Comparison of ENCODE assay signal across 8 cellular contexts in genomic region chr1:16367258-16367967, GRCh38. TPM values are rescaled to one million over a fixed set of nuclear protein-coding genes. Genes with fewer than 3 reads are reported as not detected.
DNase-seq lines count a peak whose midpoint lies in the region; ATAC-seq and TF ChIP-seq lines count a peak whose summit lies in the region.

No MANE protein-coding gene starts in this region.

- peaks cover 43% of the 10 kb centered on the region for H3K4me1 Mint-ChIP-seq in activated naive CD8-positive, alpha-beta T cell (ENCODE audit: low read depth)

- H4K20me1 ChIP-seq in DOHH2 (ENCODE audit: control insufficient read depth, insufficient read depth, low read depth, low read length) = peaks cover 13% of the 10 kb centered on the region

- H3K4me3 ChIP-seq in DOHH2 (ENCODE audit: low read length) (peak overlapping the region; percentile 95), trophoblast cell (ENCODE audit: low read depth, low read length) (peak overlapping the region; percentile 90), transverse colon (peak overlapping the region; percentile 62 to 90 (median 73))
- H3K4me3 ChIP-seq in Jurkat, Clone E6-1 (ENCODE audit: low read length) = peak overlapping the region; percentile 94

- intact Hi-C loops in Right ventricle myocardium superior (cut with DNase I) = no loop called here
- intact Hi-C loops in transverse colon (cut with DNase I; ENCODE audit: low total_unique reads) = loop anchor here (10.0 kb wide), 1 partner anchor 293 kb away; the partner anchor contains the start of gene FAM131C

- H2BK120ac ChIP-seq in trophoblast cell (ENCODE audit: insufficient read depth, low read length, poor library complexity) = peak overlapping the region; percentile 85

- no peak for TF ChIP-seq EP300 in transverse colon (IDR thresholded peaks at IDR 0.05; ENCODE audit: low read depth)

- H3K27me3 Mint-ChIP-seq in activated naive CD8-positive, alpha-beta T cell = no peaks in the 10 kb centered on the region

- no peak overlapping the region for H2BK12ac ChIP-seq in trophoblast cell (ENCODE audit: low read length)

- no peak for DNase-seq in Jurkat, Clone E6-1 (ENCODE audit: low read depth, low spot score)
- DNase-seq in SK-MEL-5 (ENCODE audit: low read depth, low spot score) (peak; percentile 77), Right ventricle myocardium superior (peak; percentile 87), trophoblast cell (peak; percentile 78 to 87), transverse colon (peak; percentile 86)

- no peaks in the 10 kb centered on the region for H3K9me3 Mint-ChIP-seq in activated naive CD8-positive, alpha-beta T cell (ENCODE audit: low read depth)

- TF ChIP-seq CTCF in DOHH2 (IDR thresholded peaks at IDR 0.05; ENCODE audit: low read depth, low read length, poor library complexity, severe bottlenecking) = peak; percentile 29
- TF ChIP-seq CTCF in transverse colon (IDR thresholded peaks at IDR 0.05) = peak in 1 of 5 experiments; percentile 2

- H3K14ac ChIP-seq in trophoblast cell (ENCODE audit: low read length) = peak overlapping the region; percentile 94

- H3K23ac ChIP-seq in trophoblast cell (ENCODE audit: low read length) = no peak overlapping the region

- H3K9ac ChIP-seq in trophoblast cell (ENCODE audit: low read length) = peak overlapping the region; percentile 91

- H2AK5ac ChIP-seq in trophoblast cell (ENCODE audit: low read length) = no peak overlapping the region

- H2AFZ ChIP-seq in trophoblast cell (ENCODE audit: insufficient read depth, low read length, poor library complexity) = peak overlapping the region; percentile 95

- no peaks in the 10 kb centered on the region for H3K9me3 ChIP-seq in DOHH2 (ENCODE audit: control insufficient read depth, insufficient read depth, low read length)
- no peaks in the 10 kb centered on the region for H3K9me3 ChIP-seq in trophoblast cell (ENCODE audit: insufficient read depth, low read depth, low read length)
- H3K9me3 ChIP-seq in transverse colon = no peaks in the 10 kb centered on the region

- in situ Hi-C loops in SK-MEL-5 (cut with HindIII; ENCODE audit: low pct_unique_long_range_greater_than_20kb, low sequenced_read_pairs) (no loop called here), transverse colon (cut with MboI; ENCODE audit: low pct_ligation_motif_present in 1 of 4, low pct_unique_long_range_greater_than_20kb in 1 of 4, low sequenced_read_pairs in 3 of 4) (loop anchor here in 2 of 4 donors (10.0 to 25.0 kb wide), 3 partner anchors 155 to 283 kb away; partner anchors contain the start of gene ARHGEF19 (in 1 of the 2))

- H4K12ac ChIP-seq in trophoblast cell (ENCODE audit: low read depth, low read length) = peak overlapping the region; percentile 98

- H3K79me2 ChIP-seq in DOHH2 (ENCODE audit: control insufficient read depth, low read length) = peaks cover 53% of the 10 kb centered on the region
- peaks cover 16% of the 10 kb centered on the region for H3K79me2 ChIP-seq in trophoblast cell (ENCODE audit: control insufficient read depth, insufficient read depth, low read length, poor library complexity)

- peak overlapping the region; percentile 98 for H3K18ac ChIP-seq in trophoblast cell (ENCODE audit: low read length)

- WGBS in trophoblast cell (ENCODE audit: extremely low coverage, insufficient coverage, insufficient read length) = no CpG with 5 or more reads among the region's 47 CpGs
- 1% methylated on average over 44 of the region's 47 CpGs; no CpG with 5 or more reads in 1 of the 2 donors for WGBS in transverse colon (ENCODE audit: low coverage in 1 of 2), 2 donors

- TF ChIP-seq POLR2A in transverse colon (IDR thresholded peaks at IDR 0.05) = peak; percentile 91

- peaks cover 36% of the 10 kb centered on the region for H3K4me1 ChIP-seq in DOHH2 (ENCODE audit: control insufficient read depth, low read length)
- peaks cover 2 to 4% of the 10 kb centered on the region in 2 experiments for H3K4me1 ChIP-seq in trophoblast cell (ENCODE audit: control insufficient read depth in 1 of 2, insufficient read depth in 2 of 2, low read length in 2 of 2)
- H3K4me1 ChIP-seq in transverse colon = peaks cover 8 to 39% (median 24%) of the 10 kb centered on the region in 4 donors

- ATAC-seq in GM21529 (IDR thresholded peaks at IDR 0.05; ENCODE audit: unreplicated experiment) = peak; percentile 59
- peak; percentile 85 for ATAC-seq in Right ventricle myocardium superior (ENCODE audit: poor library complexity)

- H3K4ac ChIP-seq in trophoblast cell (ENCODE audit: low read depth, low read length) = peak overlapping the region; percentile 44

- no peaks in the 10 kb centered on the region for H3K9me2 ChIP-seq in DOHH2 (replicated peaks; ENCODE audit: control insufficient read depth, low read length)

- peaks cover 26% of the 10 kb centered on the region for H3K36me3 ChIP-seq in DOHH2 (ENCODE audit: control insufficient read depth, low read length)
- no peaks in the 10 kb centered on the region for H3K36me3 ChIP-seq in trophoblast cell (ENCODE audit: control insufficient read depth in 1 of 2, insufficient read depth in 2 of 2, low read length in 2 of 2)
- no peaks in the 10 kb centered on the region for H3K36me3 ChIP-seq in transverse colon

- H3K27ac ChIP-seq in DOHH2 (ENCODE audit: low read depth, low read length) = peak overlapping the region; percentile 69
- peak overlapping the region; percentile 95 for H3K27ac ChIP-seq in trophoblast cell (ENCODE audit: low read depth, low read length)
- peak overlapping the region; percentile 93 to 98 (median 98) for H3K27ac ChIP-seq in transverse colon

- H4K8ac ChIP-seq in trophoblast cell (ENCODE audit: low read depth, low read length) = peak overlapping the region; percentile 96

- H3K36me3 Mint-ChIP-seq in activated naive CD8-positive, alpha-beta T cell = peaks cover 4% of the 10 kb centered on the region

- peak overlapping the region; percentile 76 for H3K4me2 ChIP-seq in DOHH2 (ENCODE audit: low read length)
- peak overlapping the region; percentile 87 for H3K4me2 ChIP-seq in trophoblast cell (ENCODE audit: low read length)

- H3K27ac Mint-ChIP-seq in activated naive CD8-positive, alpha-beta T cell = peak overlapping the region; percentile 98

- H3K4me3 Mint-ChIP-seq in activated naive CD8-positive, alpha-beta T cell = peak overlapping the region; percentile 96

- H2BK5ac ChIP-seq in trophoblast cell (ENCODE audit: low read depth, low read length, poor library complexity) = peak overlapping the region; percentile 98

- H3F3A ChIP-seq in DOHH2 (ENCODE audit: control insufficient read depth, insufficient read depth) = no peaks in the 10 kb centered on the region

- peak overlapping the region; percentile 92 for H4K91ac ChIP-seq in trophoblast cell (ENCODE audit: low read depth, low read length)

- H3K27me3 ChIP-seq in DOHH2 (ENCODE audit: control insufficient read depth, low read length) (no peaks in the 10 kb centered on the region), trophoblast cell (ENCODE audit: insufficient read depth, low read length) (no peaks in the 10 kb centered on the region), transverse colon (no peaks in the 10 kb centered on the region)

- peaks cover 9% of the 10 kb centered on the region for H3K79me1 ChIP-seq in trophoblast cell (ENCODE audit: low read length)

RNA-seq across cellular contexts. Expression of gene SZRD1, which starts 0.4 kb away (rescaled TPM):
- 108 TPM for polyA plus RNA-seq in Jurkat, Clone E6-1 (2012; ENCODE audit: insufficient read depth, insufficient read length)
- 79.2 and 89.6 TPM in 2 replicates for total RNA-seq in SK-MEL-5 (2014; rRNA removed; shearing (Covaris generic))
- 112 and 127 TPM in 2 replicates for polyA plus RNA-seq in SK-MEL-5 (2015; cell fraction: cytosol; rRNA removed)
- polyA plus RNA-seq in SK-MEL-5 (2015; cell fraction: nucleus; rRNA removed) = 22.7 and 25.3 TPM in 2 replicates
- total RNA-seq in Right ventricle myocardium superior (91.1 TPM), transverse colon (10 to 100 TPM; 54.6 to 66.8 (median 61.7) TPM)
- 80.6 and 85.6 TPM in 2 replicates for polyA plus RNA-seq in trophoblast cell (2013)

RNA-seq across cellular contexts. Expression of gene FBXO42, which starts 15.1 kb away (rescaled TPM):
- 14.3 TPM for polyA plus RNA-seq in Jurkat, Clone E6-1 (2012; ENCODE audit: insufficient read depth, insufficient read length)
- total RNA-seq in SK-MEL-5 (2014; rRNA removed; shearing (Covaris generic)) = 11.4 and 11.6 TPM in 2 replicates
- 12.8 and 16.1 TPM in 2 replicates for polyA plus RNA-seq in SK-MEL-5 (2015; cell fraction: cytosol; rRNA removed)
- 18.8 and 23.9 TPM in 2 replicates for polyA plus RNA-seq in SK-MEL-5 (2015; cell fraction: nucleus; rRNA removed)
- total RNA-seq in Right ventricle myocardium superior (17.1 TPM), transverse colon (10 to 100 TPM; 15.7 to 25.4 (median 18.8) TPM)
- polyA plus RNA-seq in trophoblast cell (2013) = 10.4 and 11.3 TPM in 2 replicates
